Comparison of ENCODE assay signal across 1 cellular context in the genomic region with DNA sequence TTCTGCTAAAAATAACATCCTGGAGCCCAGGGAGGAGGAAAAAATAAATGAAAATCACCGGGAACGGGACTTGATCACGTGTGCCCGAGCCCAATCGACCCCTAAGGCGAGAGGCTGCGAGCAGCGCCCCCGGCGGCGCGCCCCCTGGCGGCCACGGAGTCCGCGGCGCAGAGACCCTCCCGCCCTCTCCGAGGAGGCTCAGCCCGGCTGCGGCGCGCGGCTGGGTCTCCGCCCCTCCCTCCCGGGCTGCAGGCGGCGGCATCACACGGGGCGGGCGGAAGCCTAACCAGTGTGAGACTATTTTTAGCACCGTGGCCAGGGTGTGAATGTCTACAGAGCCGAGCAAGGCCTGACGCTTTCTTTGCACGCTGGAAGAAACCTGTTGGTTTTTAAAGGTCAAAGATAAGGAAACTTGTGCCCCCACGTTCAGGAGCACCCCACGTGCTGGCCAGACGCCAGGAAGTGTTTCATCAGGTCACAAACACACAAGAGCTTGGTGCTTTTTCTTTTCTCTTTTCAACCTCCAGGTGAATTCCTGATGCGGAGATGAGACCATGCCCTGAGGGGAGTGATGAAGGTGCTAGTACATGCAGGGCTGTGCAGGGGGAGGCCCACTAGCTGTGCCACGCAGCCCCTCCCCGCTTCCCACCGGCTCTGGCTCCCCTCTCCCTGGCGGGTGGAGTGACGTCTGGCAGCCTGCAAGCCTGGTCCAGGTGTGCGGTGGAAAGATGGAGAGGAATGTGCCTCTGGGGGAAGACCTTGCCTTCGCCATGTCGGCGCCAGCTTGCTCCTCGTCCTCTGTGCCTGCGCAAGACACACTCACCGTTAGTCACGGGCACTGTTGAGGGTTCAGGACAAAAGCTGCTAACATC.
TF ChIP-seq lines count a peak whose summit lies in the region.

No MANE protein-coding gene starts in this region.

TF ChIP-seq in GM23338, 12 proteins besides CTCF, POLR2A, EP300 and RAD21 (continued from another document):
- TF ChIP-seq, protein P1, sequence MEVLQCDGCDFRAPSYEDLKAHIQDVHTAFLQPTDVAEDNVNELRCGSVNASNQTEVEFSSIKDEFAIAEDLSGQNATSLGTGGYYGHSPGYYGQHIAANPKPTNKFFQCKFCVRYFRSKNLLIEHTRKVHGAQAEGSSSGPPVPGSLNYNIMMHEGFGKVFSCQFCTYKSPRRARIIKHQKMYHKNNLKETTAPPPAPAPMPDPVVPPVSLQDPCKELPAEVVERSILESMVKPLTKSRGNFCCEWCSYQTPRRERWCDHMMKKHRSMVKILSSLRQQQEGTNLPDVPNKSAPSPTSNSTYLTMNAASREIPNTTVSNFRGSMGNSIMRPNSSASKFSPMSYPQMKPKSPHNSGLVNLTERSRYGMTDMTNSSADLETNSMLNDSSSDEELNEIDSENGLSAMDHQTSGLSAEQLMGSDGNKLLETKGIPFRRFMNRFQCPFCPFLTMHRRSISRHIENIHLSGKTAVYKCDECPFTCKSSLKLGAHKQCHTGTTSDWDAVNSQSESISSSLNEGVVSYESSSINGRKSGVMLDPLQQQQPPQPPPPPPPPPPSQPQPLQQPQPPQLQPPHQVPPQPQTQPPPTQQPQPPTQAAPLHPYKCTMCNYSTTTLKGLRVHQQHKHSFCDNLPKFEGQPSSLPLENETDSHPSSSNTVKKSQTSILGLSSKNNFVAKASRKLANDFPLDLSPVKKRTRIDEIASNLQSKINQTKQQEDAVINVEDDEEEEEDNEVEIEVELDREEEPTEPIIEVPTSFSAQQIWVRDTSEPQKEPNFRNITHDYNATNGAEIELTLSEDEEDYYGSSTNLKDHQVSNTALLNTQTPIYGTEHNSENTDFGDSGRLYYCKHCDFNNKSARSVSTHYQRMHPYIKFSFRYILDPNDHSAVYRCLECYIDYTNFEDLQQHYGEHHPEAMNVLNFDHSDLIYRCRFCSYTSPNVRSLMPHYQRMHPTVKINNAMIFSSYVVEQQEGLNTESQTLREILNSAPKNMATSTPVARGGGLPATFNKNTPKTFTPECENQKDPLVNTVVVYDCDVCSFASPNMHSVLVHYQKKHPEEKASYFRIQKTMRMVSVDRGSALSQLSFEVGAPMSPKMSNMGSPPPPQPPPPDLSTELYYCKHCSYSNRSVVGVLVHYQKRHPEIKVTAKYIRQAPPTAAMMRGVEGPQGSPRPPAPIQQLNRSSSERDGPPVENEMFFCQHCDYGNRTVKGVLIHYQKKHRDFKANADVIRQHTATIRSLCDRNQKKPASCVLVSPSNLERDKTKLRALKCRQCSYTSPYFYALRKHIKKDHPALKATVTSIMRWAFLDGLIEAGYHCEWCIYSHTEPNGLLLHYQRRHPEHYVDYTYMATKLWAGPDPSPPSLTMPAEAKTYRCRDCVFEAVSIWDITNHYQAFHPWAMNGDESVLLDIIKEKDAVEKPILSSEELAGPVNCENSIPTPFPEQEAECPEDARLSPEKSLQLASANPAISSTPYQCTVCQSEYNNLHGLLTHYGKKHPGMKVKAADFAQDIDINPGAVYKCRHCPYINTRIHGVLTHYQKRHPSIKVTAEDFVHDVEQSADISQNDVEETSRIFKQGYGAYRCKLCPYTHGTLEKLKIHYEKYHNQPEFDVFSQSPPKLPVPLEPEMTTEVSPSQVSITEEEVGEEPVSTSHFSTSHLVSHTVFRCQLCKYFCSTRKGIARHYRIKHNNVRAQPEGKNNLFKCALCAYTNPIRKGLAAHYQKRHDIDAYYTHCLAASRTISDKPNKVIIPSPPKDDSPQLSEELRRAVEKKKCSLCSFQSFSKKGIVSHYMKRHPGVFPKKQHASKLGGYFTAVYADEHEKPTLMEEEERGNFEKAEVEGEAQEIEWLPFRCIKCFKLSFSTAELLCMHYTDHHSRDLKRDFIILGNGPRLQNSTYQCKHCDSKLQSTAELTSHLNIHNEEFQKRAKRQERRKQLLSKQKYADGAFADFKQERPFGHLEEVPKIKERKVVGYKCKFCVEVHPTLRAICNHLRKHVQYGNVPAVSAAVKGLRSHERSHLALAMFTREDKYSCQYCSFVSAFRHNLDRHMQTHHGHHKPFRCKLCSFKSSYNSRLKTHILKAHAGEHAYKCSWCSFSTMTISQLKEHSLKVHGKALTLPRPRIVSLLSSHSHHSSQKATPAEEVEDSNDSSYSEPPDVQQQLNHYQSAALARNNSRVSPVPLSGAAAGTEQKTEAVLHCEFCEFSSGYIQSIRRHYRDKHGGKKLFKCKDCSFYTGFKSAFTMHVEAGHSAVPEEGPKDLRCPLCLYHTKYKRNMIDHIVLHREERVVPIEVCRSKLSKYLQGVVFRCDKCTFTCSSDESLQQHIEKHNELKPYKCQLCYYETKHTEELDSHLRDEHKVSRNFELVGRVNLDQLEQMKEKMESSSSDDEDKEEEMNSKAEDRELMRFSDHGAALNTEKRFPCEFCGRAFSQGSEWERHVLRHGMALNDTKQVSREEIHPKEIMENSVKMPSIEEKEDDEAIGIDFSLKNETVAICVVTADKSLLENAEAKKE (CRISPR knock-in tag; IDR thresholded peaks at IDR 0.05), result no peak
- TF ChIP-seq, protein P2, sequence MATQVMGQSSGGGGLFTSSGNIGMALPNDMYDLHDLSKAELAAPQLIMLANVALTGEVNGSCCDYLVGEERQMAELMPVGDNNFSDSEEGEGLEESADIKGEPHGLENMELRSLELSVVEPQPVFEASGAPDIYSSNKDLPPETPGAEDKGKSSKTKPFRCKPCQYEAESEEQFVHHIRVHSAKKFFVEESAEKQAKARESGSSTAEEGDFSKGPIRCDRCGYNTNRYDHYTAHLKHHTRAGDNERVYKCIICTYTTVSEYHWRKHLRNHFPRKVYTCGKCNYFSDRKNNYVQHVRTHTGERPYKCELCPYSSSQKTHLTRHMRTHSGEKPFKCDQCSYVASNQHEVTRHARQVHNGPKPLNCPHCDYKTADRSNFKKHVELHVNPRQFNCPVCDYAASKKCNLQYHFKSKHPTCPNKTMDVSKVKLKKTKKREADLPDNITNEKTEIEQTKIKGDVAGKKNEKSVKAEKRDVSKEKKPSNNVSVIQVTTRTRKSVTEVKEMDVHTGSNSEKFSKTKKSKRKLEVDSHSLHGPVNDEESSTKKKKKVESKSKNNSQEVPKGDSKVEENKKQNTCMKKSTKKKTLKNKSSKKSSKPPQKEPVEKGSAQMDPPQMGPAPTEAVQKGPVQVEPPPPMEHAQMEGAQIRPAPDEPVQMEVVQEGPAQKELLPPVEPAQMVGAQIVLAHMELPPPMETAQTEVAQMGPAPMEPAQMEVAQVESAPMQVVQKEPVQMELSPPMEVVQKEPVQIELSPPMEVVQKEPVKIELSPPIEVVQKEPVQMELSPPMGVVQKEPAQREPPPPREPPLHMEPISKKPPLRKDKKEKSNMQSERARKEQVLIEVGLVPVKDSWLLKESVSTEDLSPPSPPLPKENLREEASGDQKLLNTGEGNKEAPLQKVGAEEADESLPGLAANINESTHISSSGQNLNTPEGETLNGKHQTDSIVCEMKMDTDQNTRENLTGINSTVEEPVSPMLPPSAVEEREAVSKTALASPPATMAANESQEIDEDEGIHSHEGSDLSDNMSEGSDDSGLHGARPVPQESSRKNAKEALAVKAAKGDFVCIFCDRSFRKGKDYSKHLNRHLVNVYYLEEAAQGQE (IDR thresholded peaks at IDR 0.05; ENCODE audit: unreplicated experiment), result no peak
- TF ChIP-seq POLR2AphosphoS5 (IDR thresholded peaks at IDR 0.05; ENCODE audit: low read depth), result peak; percentile 30; the same call in 1 of the 2 replicates
